Comparison of ENCODE assay signal across 1 cellular context in the genomic region with DNA sequence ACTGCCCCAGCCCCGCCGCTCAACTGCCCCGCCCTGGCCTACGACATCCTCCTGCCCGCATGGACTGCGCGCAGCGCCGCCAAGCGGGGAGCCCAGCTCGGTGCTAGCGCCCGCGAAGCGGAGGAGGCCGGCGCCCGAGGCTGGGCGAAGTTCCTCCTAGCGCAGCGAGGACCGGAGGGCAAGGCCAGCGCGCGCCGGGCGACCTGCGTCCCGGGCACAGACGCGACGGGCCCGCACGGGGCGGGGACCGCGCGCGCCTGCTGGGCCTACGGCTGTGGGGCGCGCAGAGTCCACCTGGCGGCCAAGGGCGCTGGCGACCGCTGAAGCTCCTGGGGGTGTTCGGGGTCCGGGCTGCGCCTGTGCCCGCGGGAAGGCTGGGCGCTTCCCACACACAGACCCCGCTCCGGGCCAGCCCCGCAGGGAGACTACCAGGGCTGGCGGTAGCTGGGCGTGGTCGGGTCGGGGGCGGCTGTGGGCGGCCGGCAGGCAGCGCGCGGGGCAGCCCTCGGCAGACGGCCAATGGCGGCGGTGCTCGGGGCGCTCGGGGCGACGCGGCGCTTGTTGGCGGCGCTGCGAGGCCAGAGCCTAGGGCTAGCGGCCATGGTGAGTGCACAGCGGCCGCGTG.
TF ChIP-seq lines count a peak whose summit lies in the region.

TSS of gene PCBD2 (plus strand) at position 511 of the 625 bp plus-strand sequence. CDS start at position 520, 9 bp downstream.

TF ChIP-seq in HEK293, 187 proteins besides CTCF, POLR2A, EP300 and RAD21 (continued from another document and continues in another):
- TF ChIP-seq PBX3 (CRISPR knock-in tag; IDR thresholded peaks at IDR 0.05) (peak; percentile 64; the same call in 1 of the 2 replicates), ZNF24 (tag by site-specific recombination; IDR thresholded peaks at IDR 0.05) (no peak), ZSCAN16 (tag by site-specific recombination; IDR thresholded peaks at IDR 0.05) (peak; percentile 56; the same call in 1 of the 2 replicates), ZNF76 (tag by site-specific recombination; IDR thresholded peaks at IDR 0.05; ENCODE audit: borderline replicate concordance, low read depth) (peak; percentile 32; the same call in 1 of the 2 replicates), ZSCAN30 (tag by site-specific recombination; IDR thresholded peaks at IDR 0.05) (peak; percentile 89; the same call in 1 of the 2 replicates), ZNF169 (tag by site-specific recombination; IDR thresholded peaks at IDR 0.05) (no peak), ZNF335 (tag by site-specific recombination; conservative IDR thresholded peaks at IDR 0.05) (peak; percentile 67; the same call in 1 of the 2 replicates), KLF9 (tag by site-specific recombination; IDR thresholded peaks at IDR 0.05; ENCODE audit: low read depth) (peak; percentile 91), TRIM28 (IDR thresholded peaks at IDR 0.05; ENCODE audit: borderline replicate concordance, low read length) (peak; percentile 59; the same call in 1 of the 2 replicates), OVOL3 (tag by site-specific recombination; IDR thresholded peaks at IDR 0.05) (no peak), ZNF707 (tag by site-specific recombination; IDR thresholded peaks at IDR 0.05) (no peak), KLF16 (tag by site-specific recombination; IDR thresholded peaks at IDR 0.05) (no peak), ZNF561 (tag by site-specific recombination; IDR thresholded peaks at IDR 0.05; ENCODE audit: borderline replicate concordance) (peak; percentile 94), PATZ1 (tag by site-specific recombination; IDR thresholded peaks at IDR 0.05) (peak; percentile 95; the same call in 1 of the 2 replicates), ZNF362 (tag by site-specific recombination; IDR thresholded peaks at IDR 0.05) (no peak), ZNF48 (tag by site-specific recombination; IDR thresholded peaks at IDR 0.05) (no peak), SCRT1 (tag by site-specific recombination; IDR thresholded peaks at IDR 0.05; ENCODE audit: borderline replicate concordance) (no peak), SP7 (tag by site-specific recombination; IDR thresholded peaks at IDR 0.05) (peak; percentile 60), ZIC2 (tag by site-specific recombination; IDR thresholded peaks at IDR 0.05) (peak; percentile 42), REST (tag by site-specific recombination; IDR thresholded peaks at IDR 0.05) (0 out of 2 replicates have a peak, but pooled peaks have one; percentile 20), ZNF214 (tag by site-specific recombination; IDR thresholded peaks at IDR 0.05; ENCODE audit: borderline replicate concordance) (no peak), ZNF10 (tag by site-specific recombination; IDR thresholded peaks at IDR 0.05) (peak; percentile 40; the same call in 1 of the 2 replicates), ZNF600 (tag by site-specific recombination; IDR thresholded peaks at IDR 0.05) (no peak), ZNF585B (tag by site-specific recombination; IDR thresholded peaks at IDR 0.05) (no peak), KLF1 (tag by site-specific recombination; IDR thresholded peaks at IDR 0.05) (peak; percentile 49; the same call in 1 of the 2 replicates)
- TF ChIP-seq, protein P1, sequence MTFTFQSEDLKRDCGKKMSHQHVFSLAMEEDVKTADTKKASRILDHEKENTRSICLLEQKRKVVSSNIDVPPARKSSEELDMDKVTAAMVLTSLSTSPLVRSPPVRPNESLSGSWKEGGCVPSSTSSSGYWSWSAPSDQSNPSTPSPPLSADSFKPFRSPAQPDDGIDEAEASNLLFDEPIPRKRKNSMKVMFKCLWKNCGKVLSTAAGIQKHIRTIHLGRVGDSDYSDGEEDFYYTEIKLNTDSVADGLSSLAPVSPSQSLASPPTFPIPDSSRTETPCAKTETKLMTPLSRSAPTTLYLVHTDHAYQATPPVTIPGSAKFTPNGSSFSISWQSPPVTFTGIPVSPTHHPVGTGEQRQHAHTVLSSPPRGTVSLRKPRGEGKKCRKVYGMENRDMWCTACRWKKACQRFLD (tag by site-specific recombination; IDR thresholded peaks at IDR 0.05) = no peak
- TF ChIP-seq, protein P2, sequence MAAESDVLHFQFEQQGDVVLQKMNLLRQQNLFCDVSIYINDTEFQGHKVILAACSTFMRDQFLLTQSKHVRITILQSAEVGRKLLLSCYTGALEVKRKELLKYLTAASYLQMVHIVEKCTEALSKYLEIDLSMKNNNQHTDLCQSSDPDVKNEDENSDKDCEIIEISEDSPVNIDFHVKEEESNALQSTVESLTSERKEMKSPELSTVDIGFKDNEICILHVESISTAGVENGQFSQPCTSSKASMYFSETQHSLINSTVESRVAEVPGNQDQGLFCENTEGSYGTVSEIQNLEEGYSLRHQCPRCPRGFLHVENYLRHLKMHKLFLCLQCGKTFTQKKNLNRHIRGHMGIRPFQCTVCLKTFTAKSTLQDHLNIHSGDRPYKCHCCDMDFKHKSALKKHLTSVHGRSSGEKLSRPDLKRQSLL (tag by site-specific recombination; IDR thresholded peaks at IDR 0.05) = 0 out of 2 replicates have a peak, but pooled peaks have one; percentile 41
- TF ChIP-seq, protein P3, sequence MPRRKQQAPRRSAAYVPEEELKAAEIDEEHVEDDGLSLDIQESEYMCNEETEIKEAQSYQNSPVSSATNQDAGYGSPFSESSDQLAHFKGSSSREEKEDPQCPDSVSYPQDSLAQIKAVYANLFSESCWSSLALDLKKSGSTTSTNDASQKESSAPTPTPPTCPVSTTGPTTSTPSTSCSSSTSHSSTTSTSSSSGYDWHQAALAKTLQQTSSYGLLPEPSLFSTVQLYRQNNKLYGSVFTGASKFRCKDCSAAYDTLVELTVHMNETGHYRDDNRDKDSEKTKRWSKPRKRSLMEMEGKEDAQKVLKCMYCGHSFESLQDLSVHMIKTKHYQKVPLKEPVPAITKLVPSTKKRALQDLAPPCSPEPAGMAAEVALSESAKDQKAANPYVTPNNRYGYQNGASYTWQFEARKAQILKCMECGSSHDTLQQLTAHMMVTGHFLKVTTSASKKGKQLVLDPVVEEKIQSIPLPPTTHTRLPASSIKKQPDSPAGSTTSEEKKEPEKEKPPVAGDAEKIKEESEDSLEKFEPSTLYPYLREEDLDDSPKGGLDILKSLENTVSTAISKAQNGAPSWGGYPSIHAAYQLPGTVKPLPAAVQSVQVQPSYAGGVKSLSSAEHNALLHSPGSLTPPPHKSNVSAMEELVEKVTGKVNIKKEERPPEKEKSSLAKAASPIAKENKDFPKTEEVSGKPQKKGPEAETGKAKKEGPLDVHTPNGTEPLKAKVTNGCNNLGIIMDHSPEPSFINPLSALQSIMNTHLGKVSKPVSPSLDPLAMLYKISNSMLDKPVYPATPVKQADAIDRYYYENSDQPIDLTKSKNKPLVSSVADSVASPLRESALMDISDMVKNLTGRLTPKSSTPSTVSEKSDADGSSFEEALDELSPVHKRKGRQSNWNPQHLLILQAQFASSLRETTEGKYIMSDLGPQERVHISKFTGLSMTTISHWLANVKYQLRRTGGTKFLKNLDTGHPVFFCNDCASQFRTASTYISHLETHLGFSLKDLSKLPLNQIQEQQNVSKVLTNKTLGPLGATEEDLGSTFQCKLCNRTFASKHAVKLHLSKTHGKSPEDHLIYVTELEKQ (tag by site-specific recombination; IDR thresholded peaks at IDR 0.05; ENCODE audit: borderline replicate concordance) = peak; percentile 24; the same call in 1 of the 2 replicates
- TF ChIP-seq, protein P4, sequence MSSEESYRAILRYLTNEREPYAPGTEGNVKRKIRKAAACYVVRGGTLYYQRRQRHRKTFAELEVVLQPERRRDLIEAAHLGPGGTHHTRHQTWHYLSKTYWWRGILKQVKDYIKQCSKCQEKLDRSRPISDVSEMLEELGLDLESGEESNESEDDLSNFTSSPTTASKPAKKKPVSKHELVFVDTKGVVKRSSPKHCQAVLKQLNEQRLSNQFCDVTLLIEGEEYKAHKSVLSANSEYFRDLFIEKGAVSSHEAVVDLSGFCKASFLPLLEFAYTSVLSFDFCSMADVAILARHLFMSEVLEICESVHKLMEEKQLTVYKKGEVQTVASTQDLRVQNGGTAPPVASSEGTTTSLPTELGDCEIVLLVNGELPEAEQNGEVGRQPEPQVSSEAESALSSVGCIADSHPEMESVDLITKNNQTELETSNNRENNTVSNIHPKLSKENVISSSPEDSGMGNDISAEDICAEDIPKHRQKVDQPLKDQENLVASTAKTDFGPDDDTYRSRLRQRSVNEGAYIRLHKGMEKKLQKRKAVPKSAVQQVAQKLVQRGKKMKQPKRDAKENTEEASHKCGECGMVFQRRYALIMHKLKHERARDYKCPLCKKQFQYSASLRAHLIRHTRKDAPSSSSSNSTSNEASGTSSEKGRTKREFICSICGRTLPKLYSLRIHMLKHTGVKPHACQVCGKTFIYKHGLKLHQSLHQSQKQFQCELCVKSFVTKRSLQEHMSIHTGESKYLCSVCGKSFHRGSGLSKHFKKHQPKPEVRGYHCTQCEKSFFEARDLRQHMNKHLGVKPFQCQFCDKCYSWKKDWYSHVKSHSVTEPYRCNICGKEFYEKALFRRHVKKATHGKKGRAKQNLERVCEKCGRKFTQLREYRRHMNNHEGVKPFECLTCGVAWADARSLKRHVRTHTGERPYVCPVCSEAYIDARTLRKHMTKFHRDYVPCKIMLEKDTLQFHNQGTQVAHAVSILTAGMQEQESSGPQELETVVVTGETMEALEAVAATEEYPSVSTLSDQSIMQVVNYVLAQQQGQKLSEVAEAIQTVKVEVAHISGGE (tag by site-specific recombination; conservative IDR thresholded peaks at IDR 0.05; ENCODE audit: low read depth) = no peak
- TF ChIP-seq, protein P5, sequence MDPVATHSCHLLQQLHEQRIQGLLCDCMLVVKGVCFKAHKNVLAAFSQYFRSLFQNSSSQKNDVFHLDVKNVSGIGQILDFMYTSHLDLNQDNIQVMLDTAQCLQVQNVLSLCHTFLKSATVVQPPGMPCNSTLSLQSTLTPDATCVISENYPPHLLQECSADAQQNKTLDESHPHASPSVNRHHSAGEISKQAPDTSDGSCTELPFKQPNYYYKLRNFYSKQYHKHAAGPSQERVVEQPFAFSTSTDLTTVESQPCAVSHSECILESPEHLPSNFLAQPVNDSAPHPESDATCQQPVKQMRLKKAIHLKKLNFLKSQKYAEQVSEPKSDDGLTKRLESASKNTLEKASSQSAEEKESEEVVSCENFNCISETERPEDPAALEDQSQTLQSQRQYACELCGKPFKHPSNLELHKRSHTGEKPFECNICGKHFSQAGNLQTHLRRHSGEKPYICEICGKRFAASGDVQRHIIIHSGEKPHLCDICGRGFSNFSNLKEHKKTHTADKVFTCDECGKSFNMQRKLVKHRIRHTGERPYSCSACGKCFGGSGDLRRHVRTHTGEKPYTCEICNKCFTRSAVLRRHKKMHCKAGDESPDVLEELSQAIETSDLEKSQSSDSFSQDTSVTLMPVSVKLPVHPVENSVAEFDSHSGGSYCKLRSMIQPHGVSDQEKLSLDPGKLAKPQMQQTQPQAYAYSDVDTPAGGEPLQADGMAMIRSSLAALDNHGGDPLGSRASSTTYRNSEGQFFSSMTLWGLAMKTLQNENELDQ (tag by site-specific recombination; IDR thresholded peaks at IDR 0.05; ENCODE audit: low read depth) = no peak
